In the genomic region with DNA sequence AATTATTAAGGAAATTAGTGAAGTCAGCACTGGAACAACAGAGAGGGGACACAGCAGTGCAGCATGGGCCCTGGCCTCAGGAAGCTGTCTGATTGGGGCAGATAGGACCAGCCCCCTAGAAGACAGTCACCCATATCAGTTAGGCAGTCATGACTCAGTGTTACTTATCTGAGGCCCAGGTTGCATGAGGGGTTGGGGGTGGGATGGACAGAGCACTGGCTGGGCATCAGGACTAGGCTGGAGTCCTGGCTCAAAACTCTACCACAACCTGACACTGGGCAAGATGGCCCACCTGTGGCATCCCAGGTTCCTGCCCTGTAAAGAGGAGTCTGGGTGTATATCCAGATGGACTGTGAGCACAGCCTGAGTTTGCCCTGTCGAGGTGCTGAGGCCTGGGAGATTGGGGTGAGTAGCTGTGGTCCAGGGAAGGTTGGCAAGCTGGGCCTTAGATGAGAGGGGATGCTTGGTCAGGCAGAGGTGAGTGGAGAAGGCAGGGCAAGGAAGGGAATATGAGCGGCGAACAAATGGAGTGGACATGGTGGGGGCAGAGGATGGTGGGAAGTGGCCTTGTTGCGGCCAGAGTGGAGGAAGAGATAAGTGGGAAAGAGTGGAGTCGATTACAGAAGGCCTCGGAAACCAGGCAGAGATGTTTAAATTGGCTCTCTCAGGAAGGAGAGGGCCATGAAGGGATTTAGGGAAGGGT, we compare ENCODE assay signal across 1 cellular context.
TF ChIP-seq lines count a peak whose summit lies in the region.

No MANE protein-coding gene starts in this region.

TF ChIP-seq in K562, 482 proteins besides CTCF, POLR2A, EP300 and RAD21 (continued from another document and continues in another):
- TF ChIP-seq, protein P1, sequence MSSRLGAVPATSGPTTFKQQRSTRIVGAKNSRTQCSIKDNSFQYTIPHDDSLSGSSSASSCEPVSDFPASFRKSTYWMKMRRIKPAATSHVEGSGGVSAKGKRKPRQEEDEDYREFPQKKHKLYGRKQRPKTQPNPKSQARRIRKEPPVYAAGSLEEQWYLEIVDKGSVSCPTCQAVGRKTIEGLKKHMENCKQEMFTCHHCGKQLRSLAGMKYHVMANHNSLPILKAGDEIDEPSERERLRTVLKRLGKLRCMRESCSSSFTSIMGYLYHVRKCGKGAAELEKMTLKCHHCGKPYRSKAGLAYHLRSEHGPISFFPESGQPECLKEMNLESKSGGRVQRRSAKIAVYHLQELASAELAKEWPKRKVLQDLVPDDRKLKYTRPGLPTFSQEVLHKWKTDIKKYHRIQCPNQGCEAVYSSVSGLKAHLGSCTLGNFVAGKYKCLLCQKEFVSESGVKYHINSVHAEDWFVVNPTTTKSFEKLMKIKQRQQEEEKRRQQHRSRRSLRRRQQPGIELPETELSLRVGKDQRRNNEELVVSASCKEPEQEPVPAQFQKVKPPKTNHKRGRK (tag; IDR thresholded peaks at IDR 0.05): no peak
- TF ChIP-seq C11orf30 (IDR thresholded peaks at IDR 0.05; ENCODE audit: low read depth): no peak
- no peak; the same call in 1 of the 2 replicates for TF ChIP-seq ZFP1 (CRISPR knock-in tag; IDR thresholded peaks at IDR 0.05)
- TF ChIP-seq RBM25 (IDR thresholded peaks at IDR 0.05; ENCODE audit: low read depth, low read length, severe bottlenecking): peak; percentile 6
- TF ChIP-seq JUNB (CRISPR knock-in tag; conservative IDR thresholded peaks at IDR 0.05): no peak
- TF ChIP-seq MTF1 (CRISPR knock-in tag; IDR thresholded peaks at IDR 0.05; ENCODE audit: borderline replicate concordance): peak; percentile 81; the same call in 1 of the 2 replicates
- peak; percentile 93 for TF ChIP-seq MTA3 (IDR thresholded peaks at IDR 0.05; ENCODE audit: borderline replicate concordance)
- TF ChIP-seq, protein P2, sequence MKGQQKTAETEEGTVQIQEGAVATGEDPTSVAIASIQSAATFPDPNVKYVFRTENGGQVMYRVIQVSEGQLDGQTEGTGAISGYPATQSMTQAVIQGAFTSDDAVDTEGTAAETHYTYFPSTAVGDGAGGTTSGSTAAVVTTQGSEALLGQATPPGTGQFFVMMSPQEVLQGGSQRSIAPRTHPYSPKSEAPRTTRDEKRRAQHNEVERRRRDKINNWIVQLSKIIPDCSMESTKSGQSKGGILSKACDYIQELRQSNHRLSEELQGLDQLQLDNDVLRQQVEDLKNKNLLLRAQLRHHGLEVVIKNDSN (CRISPR knock-in tag; IDR thresholded peaks at IDR 0.05): no peak; the same call in none of the 2 replicates
- TF ChIP-seq, protein P3, sequence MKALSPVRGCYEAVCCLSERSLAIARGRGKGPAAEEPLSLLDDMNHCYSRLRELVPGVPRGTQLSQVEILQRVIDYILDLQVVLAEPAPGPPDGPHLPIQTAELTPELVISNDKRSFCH (CRISPR knock-in tag; IDR thresholded peaks at IDR 0.05): no peak
- TF ChIP-seq, protein P3 (tag; IDR thresholded peaks at IDR 0.05): peak; percentile 78; the same call in 1 of the 2 replicates
- peak; percentile 77 to 82 for TF ChIP-seq MAZ (CRISPR knock-in tag; conservative IDR thresholded peaks at IDR 0.05 in 1 of 2, IDR thresholded peaks at IDR 0.05 in 1 of 2)
- TF ChIP-seq, protein P4, sequence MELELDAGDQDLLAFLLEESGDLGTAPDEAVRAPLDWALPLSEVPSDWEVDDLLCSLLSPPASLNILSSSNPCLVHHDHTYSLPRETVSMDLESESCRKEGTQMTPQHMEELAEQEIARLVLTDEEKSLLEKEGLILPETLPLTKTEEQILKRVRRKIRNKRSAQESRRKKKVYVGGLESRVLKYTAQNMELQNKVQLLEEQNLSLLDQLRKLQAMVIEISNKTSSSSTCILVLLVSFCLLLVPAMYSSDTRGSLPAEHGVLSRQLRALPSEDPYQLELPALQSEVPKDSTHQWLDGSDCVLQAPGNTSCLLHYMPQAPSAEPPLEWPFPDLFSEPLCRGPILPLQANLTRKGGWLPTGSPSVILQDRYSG (tag; conservative IDR thresholded peaks at IDR 0.05; ENCODE audit: low read depth): no peak; the same call in 1 of the 2 replicates
- TF ChIP-seq MYNN (IDR thresholded peaks at IDR 0.05): peak; percentile 93; the same call in 1 of the 2 replicates
- TF ChIP-seq MYNN (CRISPR knock-in tag; IDR thresholded peaks at IDR 0.05): no peak
- no peak for TF ChIP-seq YBX1 (IDR thresholded peaks at IDR 0.05)
- TF ChIP-seq BRD9 (IDR thresholded peaks at IDR 0.05; ENCODE audit: low read depth, partially characterized antibody): peak; percentile 99
- TF ChIP-seq SP1 (CRISPR knock-in tag; IDR thresholded peaks at IDR 0.05): peak; percentile 84
- TF ChIP-seq, protein P5, sequence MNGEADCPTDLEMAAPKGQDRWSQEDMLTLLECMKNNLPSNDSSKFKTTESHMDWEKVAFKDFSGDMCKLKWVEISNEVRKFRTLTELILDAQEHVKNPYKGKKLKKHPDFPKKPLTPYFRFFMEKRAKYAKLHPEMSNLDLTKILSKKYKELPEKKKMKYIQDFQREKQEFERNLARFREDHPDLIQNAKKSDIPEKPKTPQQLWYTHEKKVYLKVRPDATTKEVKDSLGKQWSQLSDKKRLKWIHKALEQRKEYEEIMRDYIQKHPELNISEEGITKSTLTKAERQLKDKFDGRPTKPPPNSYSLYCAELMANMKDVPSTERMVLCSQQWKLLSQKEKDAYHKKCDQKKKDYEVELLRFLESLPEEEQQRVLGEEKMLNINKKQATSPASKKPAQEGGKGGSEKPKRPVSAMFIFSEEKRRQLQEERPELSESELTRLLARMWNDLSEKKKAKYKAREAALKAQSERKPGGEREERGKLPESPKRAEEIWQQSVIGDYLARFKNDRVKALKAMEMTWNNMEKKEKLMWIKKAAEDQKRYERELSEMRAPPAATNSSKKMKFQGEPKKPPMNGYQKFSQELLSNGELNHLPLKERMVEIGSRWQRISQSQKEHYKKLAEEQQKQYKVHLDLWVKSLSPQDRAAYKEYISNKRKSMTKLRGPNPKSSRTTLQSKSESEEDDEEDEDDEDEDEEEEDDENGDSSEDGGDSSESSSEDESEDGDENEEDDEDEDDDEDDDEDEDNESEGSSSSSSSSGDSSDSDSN (IDR thresholded peaks at IDR 0.05; ENCODE audit: borderline replicate concordance in 1 of 2, low read depth in 2 of 2, low read length in 2 of 2): peak in 1 of 2 experiments; percentile 51; a peak in 1 of 4 replicates
- TF ChIP-seq, protein P6, sequence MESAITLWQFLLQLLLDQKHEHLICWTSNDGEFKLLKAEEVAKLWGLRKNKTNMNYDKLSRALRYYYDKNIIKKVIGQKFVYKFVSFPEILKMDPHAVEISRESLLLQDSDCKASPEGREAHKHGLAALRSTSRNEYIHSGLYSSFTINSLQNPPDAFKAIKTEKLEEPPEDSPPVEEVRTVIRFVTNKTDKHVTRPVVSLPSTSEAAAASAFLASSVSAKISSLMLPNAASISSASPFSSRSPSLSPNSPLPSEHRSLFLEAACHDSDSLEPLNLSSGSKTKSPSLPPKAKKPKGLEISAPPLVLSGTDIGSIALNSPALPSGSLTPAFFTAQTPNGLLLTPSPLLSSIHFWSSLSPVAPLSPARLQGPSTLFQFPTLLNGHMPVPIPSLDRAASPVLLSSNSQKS (CRISPR knock-in tag; IDR thresholded peaks at IDR 0.05): peak; percentile 85; the same call in 1 of the 2 replicates
- TF ChIP-seq ARNT (IDR thresholded peaks at IDR 0.05): peak; percentile 68 to 83; a peak in 3 of 4 replicates
- no peak for TF ChIP-seq NELFE (IDR thresholded peaks at IDR 0.05; ENCODE audit: insufficient read depth, insufficient read length)
- 0 out of 2 replicates have a peak, but pooled peaks have one; percentile 71 for TF ChIP-seq SRSF3 (IDR thresholded peaks at IDR 0.05; ENCODE audit: insufficient read depth, low read length)
- peak; percentile 52 for TF ChIP-seq CXXC5 (CRISPR knock-in tag; IDR thresholded peaks at IDR 0.05)
- TF ChIP-seq CBFB (CRISPR knock-in tag; IDR thresholded peaks at IDR 0.05): peak; percentile 78; the same call in 1 of the 2 replicates
- TF ChIP-seq ZNF707 (CRISPR knock-in tag; conservative IDR thresholded peaks at IDR 0.05): no peak
- peak; percentile 72 for TF ChIP-seq CREBBP (IDR thresholded peaks at IDR 0.05; ENCODE audit: low read depth, low read length)
- TF ChIP-seq SUPT5H (IDR thresholded peaks at IDR 0.05): peak; percentile 91
- TF ChIP-seq, protein P7, sequence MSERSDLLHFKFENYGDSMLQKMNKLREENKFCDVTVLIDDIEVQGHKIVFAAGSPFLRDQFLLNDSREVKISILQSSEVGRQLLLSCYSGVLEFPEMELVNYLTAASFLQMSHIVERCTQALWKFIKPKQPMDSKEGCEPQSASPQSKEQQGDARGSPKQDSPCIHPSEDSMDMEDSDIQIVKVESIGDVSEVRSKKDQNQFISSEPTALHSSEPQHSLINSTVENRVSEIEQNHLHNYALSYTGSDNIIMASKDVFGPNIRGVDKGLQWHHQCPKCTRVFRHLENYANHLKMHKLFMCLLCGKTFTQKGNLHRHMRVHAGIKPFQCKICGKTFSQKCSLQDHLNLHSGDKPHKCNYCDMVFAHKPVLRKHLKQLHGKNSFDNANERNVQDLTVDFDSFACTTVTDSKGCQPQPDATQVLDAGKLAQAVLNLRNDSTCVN (CRISPR knock-in tag; IDR thresholded peaks at IDR 0.05): peak; percentile 96
- TF ChIP-seq TAF1 (IDR thresholded peaks at IDR 0.05; ENCODE audit: control insufficient read depth, extremely low read depth, insufficient read depth, low read length, severe bottlenecking): peak; percentile 86
- TF ChIP-seq, protein P8, sequence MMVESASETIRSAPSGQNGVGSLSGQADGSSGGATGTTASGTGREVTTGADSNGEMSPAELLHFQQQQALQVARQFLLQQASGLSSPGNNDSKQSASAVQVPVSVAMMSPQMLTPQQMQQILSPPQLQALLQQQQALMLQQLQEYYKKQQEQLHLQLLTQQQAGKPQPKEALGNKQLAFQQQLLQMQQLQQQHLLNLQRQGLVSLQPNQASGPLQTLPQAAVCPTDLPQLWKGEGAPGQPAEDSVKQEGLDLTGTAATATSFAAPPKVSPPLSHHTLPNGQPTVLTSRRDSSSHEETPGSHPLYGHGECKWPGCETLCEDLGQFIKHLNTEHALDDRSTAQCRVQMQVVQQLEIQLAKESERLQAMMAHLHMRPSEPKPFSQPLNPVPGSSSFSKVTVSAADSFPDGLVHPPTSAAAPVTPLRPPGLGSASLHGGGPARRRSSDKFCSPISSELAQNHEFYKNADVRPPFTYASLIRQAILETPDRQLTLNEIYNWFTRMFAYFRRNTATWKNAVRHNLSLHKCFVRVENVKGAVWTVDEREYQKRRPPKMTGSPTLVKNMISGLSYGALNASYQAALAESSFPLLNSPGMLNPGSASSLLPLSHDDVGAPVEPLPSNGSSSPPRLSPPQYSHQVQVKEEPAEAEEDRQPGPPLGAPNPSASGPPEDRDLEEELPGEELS (CRISPR knock-in tag; IDR thresholded peaks at IDR 0.05; ENCODE audit: borderline replicate concordance): 0 out of 2 replicates have a peak, but pooled peaks have one; percentile 77
- peak in 1 of 2 experiments; percentile 85; a peak in 1 of 3 replicates for TF ChIP-seq CBX3 (IDR thresholded peaks at IDR 0.05; ENCODE audit: borderline replicate concordance in 1 of 2, low read length in 2 of 2)
- peak; percentile 86 for TF ChIP-seq SMARCC2 (IDR thresholded peaks at IDR 0.05; ENCODE audit: low read depth)
- peak; percentile 41; the same call in 1 of the 2 replicates for TF ChIP-seq ZC3H8 (IDR thresholded peaks at IDR 0.05)
- TF ChIP-seq SMARCA5 (IDR thresholded peaks at IDR 0.05): peak; percentile 95
- peak; percentile 80 for TF ChIP-seq KLF16 (IDR thresholded peaks at IDR 0.05)
- TF ChIP-seq HLTF (IDR thresholded peaks at IDR 0.05): peak; percentile 93
- no peak; the same call in 1 of the 2 replicates for TF ChIP-seq HNRNPUL1 (IDR thresholded peaks at IDR 0.05; ENCODE audit: low read length)
- no peak for TF ChIP-seq FOXA3 (CRISPR knock-in tag; conservative IDR thresholded peaks at IDR 0.05 in 1 of 2, IDR thresholded peaks at IDR 0.05 in 1 of 2)
- TF ChIP-seq, protein P9, sequence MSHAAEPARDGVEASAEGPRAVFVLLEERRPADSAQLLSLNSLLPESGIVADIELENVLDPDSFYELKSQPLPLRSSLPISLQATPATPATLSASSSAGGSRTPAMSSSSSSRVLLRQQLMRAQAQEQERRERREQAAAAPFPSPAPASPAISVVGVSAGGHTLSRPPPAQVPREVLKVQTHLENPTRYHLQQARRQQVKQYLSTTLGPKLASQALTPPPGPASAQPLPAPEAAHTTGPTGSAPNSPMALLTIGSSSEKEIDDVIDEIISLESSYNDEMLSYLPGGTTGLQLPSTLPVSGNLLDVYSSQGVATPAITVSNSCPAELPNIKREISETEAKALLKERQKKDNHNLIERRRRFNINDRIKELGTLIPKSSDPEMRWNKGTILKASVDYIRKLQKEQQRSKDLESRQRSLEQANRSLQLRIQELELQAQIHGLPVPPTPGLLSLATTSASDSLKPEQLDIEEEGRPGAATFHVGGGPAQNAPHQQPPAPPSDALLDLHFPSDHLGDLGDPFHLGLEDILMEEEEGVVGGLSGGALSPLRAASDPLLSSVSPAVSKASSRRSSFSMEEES (CRISPR knock-in tag; IDR thresholded peaks at IDR 0.05): peak; percentile 18; the same call in 1 of the 2 replicates
- no peak for TF ChIP-seq MED1 (CRISPR knock-in tag; IDR thresholded peaks at IDR 0.05; ENCODE audit: borderline replicate concordance)
- no peak for TF ChIP-seq SREBF1 (IDR thresholded peaks at IDR 0.05; ENCODE audit: borderline replicate concordance, low read depth, low read length)
- TF ChIP-seq, protein P10, sequence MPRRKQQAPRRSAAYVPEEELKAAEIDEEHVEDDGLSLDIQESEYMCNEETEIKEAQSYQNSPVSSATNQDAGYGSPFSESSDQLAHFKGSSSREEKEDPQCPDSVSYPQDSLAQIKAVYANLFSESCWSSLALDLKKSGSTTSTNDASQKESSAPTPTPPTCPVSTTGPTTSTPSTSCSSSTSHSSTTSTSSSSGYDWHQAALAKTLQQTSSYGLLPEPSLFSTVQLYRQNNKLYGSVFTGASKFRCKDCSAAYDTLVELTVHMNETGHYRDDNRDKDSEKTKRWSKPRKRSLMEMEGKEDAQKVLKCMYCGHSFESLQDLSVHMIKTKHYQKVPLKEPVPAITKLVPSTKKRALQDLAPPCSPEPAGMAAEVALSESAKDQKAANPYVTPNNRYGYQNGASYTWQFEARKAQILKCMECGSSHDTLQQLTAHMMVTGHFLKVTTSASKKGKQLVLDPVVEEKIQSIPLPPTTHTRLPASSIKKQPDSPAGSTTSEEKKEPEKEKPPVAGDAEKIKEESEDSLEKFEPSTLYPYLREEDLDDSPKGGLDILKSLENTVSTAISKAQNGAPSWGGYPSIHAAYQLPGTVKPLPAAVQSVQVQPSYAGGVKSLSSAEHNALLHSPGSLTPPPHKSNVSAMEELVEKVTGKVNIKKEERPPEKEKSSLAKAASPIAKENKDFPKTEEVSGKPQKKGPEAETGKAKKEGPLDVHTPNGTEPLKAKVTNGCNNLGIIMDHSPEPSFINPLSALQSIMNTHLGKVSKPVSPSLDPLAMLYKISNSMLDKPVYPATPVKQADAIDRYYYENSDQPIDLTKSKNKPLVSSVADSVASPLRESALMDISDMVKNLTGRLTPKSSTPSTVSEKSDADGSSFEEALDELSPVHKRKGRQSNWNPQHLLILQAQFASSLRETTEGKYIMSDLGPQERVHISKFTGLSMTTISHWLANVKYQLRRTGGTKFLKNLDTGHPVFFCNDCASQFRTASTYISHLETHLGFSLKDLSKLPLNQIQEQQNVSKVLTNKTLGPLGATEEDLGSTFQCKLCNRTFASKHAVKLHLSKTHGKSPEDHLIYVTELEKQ (CRISPR knock-in tag; IDR thresholded peaks at IDR 0.05): 0 out of 2 replicates have a peak, but pooled peaks have one; percentile 2
- TF ChIP-seq HDGF (IDR thresholded peaks at IDR 0.05): peak; percentile 100
- TF ChIP-seq LARP7 (IDR thresholded peaks at IDR 0.05): peak; percentile 99
